ENCODE assay signal across 11 cellular contexts in the genomic region with DNA sequence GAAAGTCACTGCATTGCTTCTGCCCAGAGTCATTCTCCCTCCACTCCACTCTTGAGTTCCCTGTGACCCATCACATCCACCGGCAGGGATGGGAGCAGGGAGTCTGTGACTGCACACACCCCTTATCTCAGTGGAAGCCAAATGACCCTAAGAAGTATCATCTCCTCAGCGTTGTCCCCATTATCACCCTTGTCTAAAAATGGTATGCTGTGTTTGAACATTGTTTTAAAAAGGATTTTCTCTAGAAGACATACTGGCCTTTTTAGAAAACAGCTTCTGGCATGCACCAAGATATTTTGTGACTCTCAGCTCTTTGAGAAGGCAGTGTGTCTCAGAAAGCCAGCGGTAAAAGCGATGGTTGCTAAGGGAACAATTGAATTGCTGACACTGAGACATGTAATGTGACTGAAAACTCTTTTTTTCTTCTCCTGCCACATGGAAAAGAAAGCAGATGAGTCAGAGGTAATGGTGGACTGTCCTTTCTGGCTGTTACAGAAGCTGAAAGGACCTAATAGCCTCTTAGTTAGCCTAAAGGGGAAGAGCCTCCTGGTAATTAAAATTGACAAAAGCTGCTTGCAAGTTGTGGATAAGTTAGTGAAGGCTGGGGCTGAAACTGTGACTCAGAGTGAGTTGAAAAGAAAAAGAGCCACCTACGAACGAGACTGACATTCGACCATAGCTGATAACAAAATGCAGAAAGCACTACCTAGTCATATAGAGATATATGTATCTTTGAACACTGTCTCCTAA.
A peak's percentile ranks its signal among the peaks of the same experiment; 100 is the strongest.
DNase-seq lines count a peak whose midpoint lies in the region; ATAC-seq and TF ChIP-seq lines count a peak whose summit lies in the region.
"Had no signal": no experiment of that assay in that cellular context is flagged by ENCODE, and none has a peak within 500 bp of the region (broad histone marks: within the 10 kb centered on the region; RNA-seq: fewer than 3 reads in every experiment).

No MANE protein-coding gene starts in this region.

- TF ChIP-seq RAD21 in neural cell (conservative IDR thresholded peaks at IDR 0.05): peak; percentile 41

- ATAC-seq in GM19351 (IDR thresholded peaks at IDR 0.05; ENCODE audit: unreplicated experiment): peak; percentile 74
- ATAC-seq in GM18907 (IDR thresholded peaks at IDR 0.05; ENCODE audit: unreplicated experiment): no peak
- ATAC-seq: Panc1, pancreas had no signal

- no peak overlapping the region for H3K4me3 ChIP-seq in HUES48 (ENCODE audit: low read depth, low read length)
- peak overlapping the region; percentile 47 for H3K4me3 ChIP-seq in neural cell (ENCODE audit: low read length)
- H3K4me3 ChIP-seq: pancreas had no signal

- no peak overlapping the region for H2AFZ ChIP-seq in neural cell (ENCODE audit: low read depth, low read length)

- TF ChIP-seq CTCF in neural cell (IDR thresholded peaks at IDR 0.05; ENCODE audit: poor library complexity, severe bottlenecking): no peak

- peak overlapping the region; percentile 58 for H3K4me2 ChIP-seq in neural cell (ENCODE audit: low read length)

- no peaks in the 10 kb centered on the region for H3K27me3 ChIP-seq in HUES48 (ENCODE audit: control insufficient read depth, insufficient read depth, low read length)
- no peaks in the 10 kb centered on the region for H3K27me3 ChIP-seq in neural cell (ENCODE audit: insufficient read depth, low read depth, low read length)
- H3K27me3 ChIP-seq: pancreas had no signal

- DNase-seq in astrocyte of the hippocampus (ENCODE audit: low read depth, low spot score) (peak; percentile 73), H4 (ENCODE audit: low spot score) (no peak), NCI-H1930 (lab: John Stamatoyannopoulos, UW) (no peak)
- DNase-seq in activated effector memory CD4-positive, alpha-beta T cell treated with Interleukin-2 at 50 U/mL for 16 hours: no peak
- DNase-seq: NCI-H1092, pancreas had no signal

- no peaks in the 10 kb centered on the region for H3F3A ChIP-seq in neural cell (ENCODE audit: insufficient read depth, low read length, poor library complexity, severe bottlenecking)

- peak overlapping the region; percentile 33 for H3K27ac ChIP-seq in HUES48 (ENCODE audit: low read depth, low read length)
- H3K27ac ChIP-seq in neural cell (ENCODE audit: low read length): peak overlapping the region; percentile 81
- H3K27ac ChIP-seq: pancreas had no signal

- no peaks in the 10 kb centered on the region for H4K20me1 ChIP-seq in neural cell (ENCODE audit: insufficient read depth)

- H3K36me3 ChIP-seq in HUES48 (ENCODE audit: control insufficient read depth, insufficient read depth, low read length): no peaks in the 10 kb centered on the region
- H3K36me3 ChIP-seq in neural cell (ENCODE audit: insufficient read depth, low read length): no peaks in the 10 kb centered on the region
- H3K36me3 ChIP-seq: pancreas had no signal

- no peak overlapping the region for H3K9ac ChIP-seq in HUES48 (ENCODE audit: low read depth, low read length)
- peak overlapping the region; percentile 51 for H3K9ac ChIP-seq in neural cell (ENCODE audit: low read length)

- H3K9me3 ChIP-seq in HUES48 (ENCODE audit: control insufficient read depth, insufficient read depth, low read length) (no peaks in the 10 kb centered on the region), neural cell (ENCODE audit: low read length) (no peaks in the 10 kb centered on the region)
- H3K9me3 ChIP-seq: pancreas had no signal

- H3K4me1 ChIP-seq in HUES48 (ENCODE audit: control insufficient read depth, insufficient read depth, low read length): peaks cover 3% of the 10 kb centered on the region
- H3K4me1 ChIP-seq: pancreas had no signal

- TF ChIP-seq EP300 in neural cell (conservative IDR thresholded peaks at IDR 0.05; ENCODE audit: poor library complexity, severe bottlenecking): no peak

- no peaks in the 10 kb centered on the region for H3K79me2 ChIP-seq in neural cell (replicated peaks; ENCODE audit: insufficient read depth, low read length)

- H3K9me2 ChIP-seq in neural cell (ENCODE audit: insufficient read depth, low read length): no peaks in the 10 kb centered on the region

TF ChIP-seq in neural cell, 6 proteins besides CTCF, POLR2A, EP300 and RAD21:
- TF ChIP-seq SMC3 (conservative IDR thresholded peaks at IDR 0.05; ENCODE audit: poor library complexity) (peak; percentile 38), MXI1 (conservative IDR thresholded peaks at IDR 0.05; ENCODE audit: poor library complexity, severe bottlenecking) (peak; percentile 72), EZH2 (IDR thresholded peaks at IDR 0.05; ENCODE audit: borderline replicate concordance, insufficient read depth, low read length, poor library complexity, severe bottlenecking) (no peak), POLR2AphosphoS5 (IDR thresholded peaks at IDR 0.05) (peak; percentile 70), TAF1 (IDR thresholded peaks at IDR 0.05; ENCODE audit: low read depth) (no peak)
- TF ChIP-seq, protein P1, sequence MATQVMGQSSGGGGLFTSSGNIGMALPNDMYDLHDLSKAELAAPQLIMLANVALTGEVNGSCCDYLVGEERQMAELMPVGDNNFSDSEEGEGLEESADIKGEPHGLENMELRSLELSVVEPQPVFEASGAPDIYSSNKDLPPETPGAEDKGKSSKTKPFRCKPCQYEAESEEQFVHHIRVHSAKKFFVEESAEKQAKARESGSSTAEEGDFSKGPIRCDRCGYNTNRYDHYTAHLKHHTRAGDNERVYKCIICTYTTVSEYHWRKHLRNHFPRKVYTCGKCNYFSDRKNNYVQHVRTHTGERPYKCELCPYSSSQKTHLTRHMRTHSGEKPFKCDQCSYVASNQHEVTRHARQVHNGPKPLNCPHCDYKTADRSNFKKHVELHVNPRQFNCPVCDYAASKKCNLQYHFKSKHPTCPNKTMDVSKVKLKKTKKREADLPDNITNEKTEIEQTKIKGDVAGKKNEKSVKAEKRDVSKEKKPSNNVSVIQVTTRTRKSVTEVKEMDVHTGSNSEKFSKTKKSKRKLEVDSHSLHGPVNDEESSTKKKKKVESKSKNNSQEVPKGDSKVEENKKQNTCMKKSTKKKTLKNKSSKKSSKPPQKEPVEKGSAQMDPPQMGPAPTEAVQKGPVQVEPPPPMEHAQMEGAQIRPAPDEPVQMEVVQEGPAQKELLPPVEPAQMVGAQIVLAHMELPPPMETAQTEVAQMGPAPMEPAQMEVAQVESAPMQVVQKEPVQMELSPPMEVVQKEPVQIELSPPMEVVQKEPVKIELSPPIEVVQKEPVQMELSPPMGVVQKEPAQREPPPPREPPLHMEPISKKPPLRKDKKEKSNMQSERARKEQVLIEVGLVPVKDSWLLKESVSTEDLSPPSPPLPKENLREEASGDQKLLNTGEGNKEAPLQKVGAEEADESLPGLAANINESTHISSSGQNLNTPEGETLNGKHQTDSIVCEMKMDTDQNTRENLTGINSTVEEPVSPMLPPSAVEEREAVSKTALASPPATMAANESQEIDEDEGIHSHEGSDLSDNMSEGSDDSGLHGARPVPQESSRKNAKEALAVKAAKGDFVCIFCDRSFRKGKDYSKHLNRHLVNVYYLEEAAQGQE (IDR thresholded peaks at IDR 0.05; ENCODE audit: borderline replicate concordance): peak; percentile 75
TF ChIP-seq in neural cell: peak in this region for 4.
